ENCODE assay signal across 18 cellular contexts in the genomic region with DNA sequence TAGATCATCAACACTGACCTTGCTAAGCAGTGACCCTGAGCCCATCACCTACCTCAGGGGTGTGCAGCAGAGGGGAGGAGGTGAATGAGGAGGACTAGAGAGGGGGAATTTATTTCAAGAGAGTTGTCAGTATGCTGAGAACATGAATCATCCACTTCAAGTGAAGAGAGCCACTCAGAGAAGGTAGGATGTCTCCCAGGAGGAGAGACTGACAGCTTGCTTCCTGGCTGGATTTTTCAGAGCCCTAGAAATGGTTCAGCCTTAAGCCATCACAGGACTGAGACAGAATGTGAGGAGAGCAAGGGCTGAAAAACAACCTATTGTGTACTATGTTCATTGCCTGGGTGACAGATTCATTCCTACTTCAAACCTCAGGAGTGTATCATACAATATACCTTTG. TPM values are rescaled to one million over a fixed set of nuclear protein-coding genes. Genes with fewer than 3 reads are reported as not detected.
DNase-seq lines count a peak whose midpoint lies in the region; ATAC-seq and TF ChIP-seq lines count a peak whose summit lies in the region.
"Had no signal": no experiment of that assay in that cellular context is flagged by ENCODE, and none has a peak within 500 bp of the region (broad histone marks: within the 10 kb centered on the region; RNA-seq: fewer than 3 reads in every experiment).

No MANE protein-coding gene starts in this region.

- CTCF ChIA-PET in naive thymus-derived CD4-positive, alpha-beta T cell (lab: Charles Lee): interaction anchor here (1.9 kb wide), 1 partner anchor 12 kb away, joined by 9 read pairs; no protein-coding TSS in a partner anchor

- peaks cover 0 to 3% (median 0%) of the 10 kb centered on the region in 5 donors for H3K36me3 Mint-ChIP-seq in naive thymus-derived CD4-positive, alpha-beta T cell
- H3K36me3 Mint-ChIP-seq: CD8-positive, alpha-beta T cell; naive thymus-derived CD8-positive, alpha-beta T cell; stimulated activated naive B cell treated with anti-CD40 and anti-IgM and Interleukin-4, amounts not matched to agents 10 μg/mL and 1 μg/mL and 100 μg/mL, for 72 hours had no signal

- no peaks in the 10 kb centered on the region for H3K9me3 Mint-ChIP-seq in naive thymus-derived CD4-positive, alpha-beta T cell
- H3K9me3 Mint-ChIP-seq: activated naive CD4-positive, alpha-beta T cell treated with anti-CD3 and anti-CD28 coated beads, Interleukin-2, amount 50 U/mL, for 72 hours; CD8-positive, alpha-beta T cell; naive thymus-derived CD8-positive, alpha-beta T cell; stimulated activated naive B cell treated with anti-CD40 and anti-IgM and Interleukin-4, amounts not matched to agents 10 μg/mL and 1 μg/mL and 100 μg/mL, for 72 hours had no signal

- peaks cover 74% of the 10 kb centered on the region for H3K4me1 ChIP-seq in RWPE2 (ENCODE audit: insufficient read depth, poor library complexity, severe bottlenecking)
- peaks cover 23 to 24% of the 10 kb centered on the region in 2 donors for H3K4me1 ChIP-seq in naive thymus-derived CD4-positive, alpha-beta T cell (ENCODE audit: control insufficient read depth in 2 of 2, insufficient read depth in 2 of 2, low read length in 2 of 2)

- POLR2A ChIA-PET in naive thymus-derived CD4-positive, alpha-beta T cell (lab: Charles Lee): no interaction called here

- H3K4me1 Mint-ChIP-seq in naive thymus-derived CD4-positive, alpha-beta T cell: peaks cover 20 to 53% (median 33%) of the 10 kb centered on the region in 7 donors

- no peaks in the 10 kb centered on the region for H3K36me3 ChIP-seq in KOPT-K1 (ENCODE audit: insufficient read depth, low read length)
- H3K36me3 ChIP-seq in RWPE2 (ENCODE audit: low read depth): no peaks in the 10 kb centered on the region
- H3K36me3 ChIP-seq in naive thymus-derived CD4-positive, alpha-beta T cell (ENCODE audit: control insufficient read depth in 2 of 3, insufficient read depth in 3 of 3, low read length in 3 of 3): no peaks in the 10 kb centered on the region
- H3K36me3 ChIP-seq: heart right ventricle had no signal

- H3K27ac Mint-ChIP-seq in naive thymus-derived CD4-positive, alpha-beta T cell: peak overlapping the region in 5 of 9 donors; percentile 10 to 96 (median 42)
- H3K27ac Mint-ChIP-seq: activated naive CD4-positive, alpha-beta T cell treated with anti-CD3 and anti-CD28 coated beads, Interleukin-2, amount 50 U/mL, for 72 hours; stimulated activated naive B cell treated with anti-CD40 and anti-IgM and Interleukin-4, amounts not matched to agents 10 μg/mL and 1 μg/mL and 100 μg/mL, for 72 hours had no signal

- intact Hi-C loops in naive thymus-derived CD4-positive, alpha-beta T cell (cut with micrococcal nuclease): no loop called here

- no peak for ATAC-seq in RWPE2 (ENCODE audit: low read depth)
- no peak for ATAC-seq in naive thymus-derived CD4-positive, alpha-beta T cell
- ATAC-seq: activated naive CD4-positive, alpha-beta T cell treated with anti-CD3 and anti-CD28 coated beads, Interleukin-2, amount 50 U/mL, for 72 hours; CD8-positive, alpha-beta T cell; heart right ventricle; naive thymus-derived CD8-positive, alpha-beta T cell; sciatic nerve; stimulated activated naive B cell treated with anti-CD40 and anti-IgM and Interleukin-4, amounts not matched to agents 10 μg/mL and 1 μg/mL and 100 μg/mL, for 72 hours had no signal

- H3K27me3 ChIP-seq in RWPE2 (ENCODE audit: insufficient read depth, poor library complexity, severe bottlenecking): no peaks in the 10 kb centered on the region
- H3K27me3 ChIP-seq in naive thymus-derived CD4-positive, alpha-beta T cell (ENCODE audit: control insufficient read depth in 2 of 2, insufficient read depth in 2 of 2, low read length in 2 of 2): no peaks in the 10 kb centered on the region
- H3K27me3 ChIP-seq: heart right ventricle had no signal

- H3K27ac ChIP-seq in KOPT-K1 (ENCODE audit: low read depth, low read length, poor library complexity, severe bottlenecking) (peak overlapping the region; percentile 6), RWPE2 (ENCODE audit: poor library complexity, severe bottlenecking) (peak overlapping the region; percentile 97)
- no peak overlapping the region for H3K27ac ChIP-seq in naive thymus-derived CD4-positive, alpha-beta T cell (ENCODE audit: low read depth, low read length)
- H3K27ac ChIP-seq: heart right ventricle had no signal

- DNase-seq in DMS53 treated with DMSO at 0.1 percent for 48 hours (lab: John Stamatoyannopoulos, UW; ENCODE audit: unreplicated experiment) (peak; percentile 80), RWPE2 (ENCODE audit: low spot score) (no peak), NCI-H146 treated with DMSO at 0.1 percent for 48 hours (lab: John Stamatoyannopoulos, UW; ENCODE audit: unreplicated experiment) (no peak), T-helper 2 cell (no peak), OCI-M2 (lab: John Stamatoyannopoulos, UW; ENCODE audit: unreplicated experiment) (no peak)
- DNase-seq in naive thymus-derived CD4-positive, alpha-beta T cell: no peak
- DNase-seq: activated CD4-positive, CD25-positive, alpha-beta regulatory T cell; activated CD8-positive, alpha-beta memory T cell treated with anti-CD3 and anti-CD28 coated beads, Interleukin-2, amount 50 U/mL, for 4 hours; CD8-positive, alpha-beta T cell; heart right ventricle; KBM-7; left colon; naive thymus-derived CD8-positive, alpha-beta T cell; NCI-H1930; stimulated activated naive B cell treated with anti-CD40 and anti-IgM and Interleukin-4, amounts not matched to agents 10 μg/mL and 1 μg/mL and 100 μg/mL, for 72 hours had no signal

- no peak for TF ChIP-seq CTCF in RWPE2 (IDR thresholded peaks at IDR 0.05; ENCODE audit: poor library complexity, severe bottlenecking)

- H3K27me3 Mint-ChIP-seq in naive thymus-derived CD4-positive, alpha-beta T cell: no peaks in the 10 kb centered on the region
- H3K27me3 Mint-ChIP-seq: naive thymus-derived CD8-positive, alpha-beta T cell had no signal

- H3K9me3 ChIP-seq in KOPT-K1 (ENCODE audit: insufficient read depth, low read length, poor library complexity, severe bottlenecking) (peaks cover 3% of the 10 kb centered on the region), RWPE2 (ENCODE audit: severe bottlenecking) (no peaks in the 10 kb centered on the region)
- H3K9me3 ChIP-seq in naive thymus-derived CD4-positive, alpha-beta T cell (ENCODE audit: control insufficient read depth in 2 of 3, low read length in 3 of 3): no peaks in the 10 kb centered on the region
- H3K9me3 ChIP-seq: heart right ventricle had no signal

- no peak overlapping the region for H3K4me3 ChIP-seq in RWPE2 (ENCODE audit: severe bottlenecking)
- no peak overlapping the region for H3K4me3 ChIP-seq in naive thymus-derived CD4-positive, alpha-beta T cell (ENCODE audit: low read length)
- H3K4me3 ChIP-seq: heart right ventricle had no signal

- H3K4me3 Mint-ChIP-seq in naive thymus-derived CD4-positive, alpha-beta T cell: no peak overlapping the region
- H3K4me3 Mint-ChIP-seq: CD8-positive, alpha-beta T cell; naive thymus-derived CD8-positive, alpha-beta T cell; stimulated activated naive B cell treated with anti-CD40 and anti-IgM and Interleukin-4, amounts not matched to agents 10 μg/mL and 1 μg/mL and 100 μg/mL, for 72 hours had no signal

RNA-seq across cellular contexts. Expression of gene CCNL1, which starts 34.8 kb away (rescaled TPM):
- 1,000 to 10,000 TPM in 2 of 5 experiments, 100 to 1,000 TPM in 3; 230 to 1,170 (median 374) TPM for total RNA-seq in naive thymus-derived CD4-positive, alpha-beta T cell
- 10 to 100 TPM; 65.4 to 68.3 TPM for polyA plus RNA-seq in naive thymus-derived CD4-positive, alpha-beta T cell
